In genomic region chr12:108312885-108313203, GRCh38 we compare ENCODE assay signal across 11 cellular contexts. TPM values are rescaled to one million over a fixed set of nuclear protein-coding genes. Genes with fewer than 3 reads are reported as not detected.
DNase-seq lines count a peak whose midpoint lies in the region; ATAC-seq and TF ChIP-seq lines count a peak whose summit lies in the region.
"Had no signal": no experiment of that assay in that cellular context is flagged by ENCODE, and none has a peak within 500 bp of the region (broad histone marks: within the 10 kb centered on the region; RNA-seq: fewer than 3 reads in every experiment).

No MANE protein-coding gene starts in this region.

- no TSS peak for BruUV-seq in OCI-LY7 (replicated peaks; lab: Mats Ljungman, UMichigan)

- no peak for TF ChIP-seq CTCF in mesothelial cell of epicardium (IDR thresholded peaks at IDR 0.05; ENCODE audit: unreplicated experiment)
- TF ChIP-seq CTCF in upper lobe of left lung (IDR thresholded peaks at IDR 0.05) = no peak
- TF ChIP-seq CTCF in OCI-LY7 (conservative IDR thresholded peaks at IDR 0.05; ENCODE audit: low read length) = no peak

- H3K27me3 Mint-ChIP-seq in activated CD4-positive, alpha-beta T cell treated with anti-CD3 and anti-CD28 coated beads, Interleukin-2, amount 10 ng/mL, durations not matched to agents 7 days and 5 days = peaks cover 2% of the 10 kb centered on the region
- H3K27me3 Mint-ChIP-seq in mesothelial cell of epicardium (ENCODE audit: low read depth) = peaks cover 1% of the 10 kb centered on the region
- H3K27me3 Mint-ChIP-seq: activated CD8-positive, alpha-beta memory T cell treated with anti-CD3 and anti-CD28 coated beads, Interleukin-2, amount 10 ng/mL, durations not matched to agents 7 days and 5 days had no signal

- H3K27me3 ChIP-seq in esophagus (ENCODE audit: control insufficient read depth in 1 of 2, insufficient read depth in 2 of 2, low read length in 2 of 2) = no peaks in the 10 kb centered on the region
- H3K27me3 ChIP-seq in upper lobe of left lung = no peaks in the 10 kb centered on the region
- H3K27me3 ChIP-seq: SJCRH30 had no signal

- H2AFZ ChIP-seq in OCI-LY7 (ENCODE audit: low read length) = no peak overlapping the region

- 5 to 8% methylated on average over 2 of the region's 2 CpGs for WGBS in esophagus, 2 donors
- 0 to 6% methylated on average over 1 to 2 of the region's 2 CpGs for WGBS in upper lobe of left lung, 2 donors

- H3K9me3 Mint-ChIP-seq in activated CD4-positive, alpha-beta T cell treated with anti-CD3 and anti-CD28 coated beads, Interleukin-2, amount 10 ng/mL, durations not matched to agents 7 days and 5 days = peaks cover 5% of the 10 kb centered on the region
- no peaks in the 10 kb centered on the region for H3K9me3 Mint-ChIP-seq in mesothelial cell of epicardium

- no peak overlapping the region for H3K4me3 Mint-ChIP-seq in activated CD4-positive, alpha-beta T cell treated with anti-CD3 and anti-CD28 coated beads, Interleukin-2, amount 10 ng/mL, durations not matched to agents 7 days and 5 days
- no peak overlapping the region for H3K4me3 Mint-ChIP-seq in mesothelial cell of epicardium
- H3K4me3 Mint-ChIP-seq: activated CD8-positive, alpha-beta memory T cell treated with anti-CD3 and anti-CD28 coated beads, Interleukin-2, amount 10 ng/mL, durations not matched to agents 7 days and 5 days had no signal

- CTCF ChIA-PET in activated CD4-positive, alpha-beta T cell treated with anti-CD3 and anti-CD28 coated beads, Interleukin-2, amount 10 ng/mL, durations not matched to agents 7 days and 5 days (lab: Charles Lee) = no interaction called here
- CTCF ChIA-PET in OCI-LY7 (lab: Charles Lee; ENCODE audit: unreplicated experiment) = no interaction called here

- no peak overlapping the region for H3K4me2 ChIP-seq in OCI-LY7 (ENCODE audit: low read length)
- H3K4me2 ChIP-seq: A549 had no signal

- intact Hi-C loops in OCI-LY7 (cut with micrococcal nuclease; ENCODE audit: unreplicated experiment) = no loop called here

- no peaks in the 10 kb centered on the region for H4K20me1 ChIP-seq in OCI-LY7 (ENCODE audit: insufficient read depth, low read length)

- no peaks in the 10 kb centered on the region for H3K79me2 ChIP-seq in OCI-LY7 (ENCODE audit: insufficient read depth, low read depth, low read length)

- TF ChIP-seq POLR2A in upper lobe of left lung (IDR thresholded peaks at IDR 0.05) = no peak

- H3K27ac ChIP-seq in esophagus (ENCODE audit: low read depth in 2 of 2, low read length in 1 of 2) = peak overlapping the region; percentile 47 to 52
- H3K27ac ChIP-seq in upper lobe of left lung = peak overlapping the region; percentile 76 to 91 (median 84)
- no peak overlapping the region for H3K27ac ChIP-seq in OCI-LY7 (ENCODE audit: low read depth, low read length, poor library complexity, severe bottlenecking)
- H3K27ac ChIP-seq: A549, SJCRH30 had no signal

- POLR2A ChIA-PET in activated CD4-positive, alpha-beta T cell treated with anti-CD3 and anti-CD28 coated beads, Interleukin-2, amount 10 ng/mL, durations not matched to agents 7 days and 5 days (lab: Charles Lee) = no interaction called here
- POLR2A ChIA-PET in OCI-LY7 (lab: Charles Lee) = no interaction called here

- H3K4me3 ChIP-seq in esophagus (ENCODE audit: low read depth in 1 of 2, low read length in 2 of 2) = no peak overlapping the region
- no peak overlapping the region for H3K4me3 ChIP-seq in upper lobe of left lung
- H3K4me3 ChIP-seq in OCI-LY7 (ENCODE audit: low read depth, low read length, poor library complexity, severe bottlenecking) = no peak overlapping the region
- H3K4me3 ChIP-seq: A549, SJCRH30 had no signal

- no peaks in the 10 kb centered on the region for H3K36me3 Mint-ChIP-seq in activated CD4-positive, alpha-beta T cell treated with anti-CD3 and anti-CD28 coated beads, Interleukin-2, amount 10 ng/mL, durations not matched to agents 7 days and 5 days (ENCODE audit: low read depth)
- H3K36me3 Mint-ChIP-seq in mesothelial cell of epicardium = no peaks in the 10 kb centered on the region
- H3K36me3 Mint-ChIP-seq: activated CD8-positive, alpha-beta memory T cell treated with anti-CD3 and anti-CD28 coated beads, Interleukin-2, amount 10 ng/mL, durations not matched to agents 7 days and 5 days had no signal

- TF ChIP-seq EP300 in upper lobe of left lung (IDR thresholded peaks at IDR 0.05) = peak in 2 of 4 donors; percentile 37 to 67

- H3K9me2 ChIP-seq in OCI-LY7 (ENCODE audit: insufficient read depth, low read length) = no peaks in the 10 kb centered on the region

- H3K36me3 ChIP-seq in esophagus (ENCODE audit: control insufficient read depth in 2 of 2, insufficient read depth in 2 of 2, low read length in 1 of 2) = no peaks in the 10 kb centered on the region
- H3K36me3 ChIP-seq in upper lobe of left lung = no peaks in the 10 kb centered on the region
- H3K36me3 ChIP-seq in OCI-LY7 (ENCODE audit: insufficient read depth, low read length) = no peaks in the 10 kb centered on the region
- H3K36me3 ChIP-seq: SJCRH30 had no signal

- no peak for DNase-seq in activated CD4-positive, alpha-beta T cell treated with anti-CD3 and anti-CD28 coated beads, Interleukin-2, amount 10 ng/mL, durations not matched to agents 7 days and 5 days
- DNase-seq in activated CD4-positive, alpha-beta T cell treated with anti-CD3 and anti-CD28 coated beads, Interleukin-2, amount 50 U/mL, for 4 hours = no peak
- DNase-seq in mesothelial cell of epicardium (ENCODE audit: low spot score in 2 of 2, unreplicated experiment in 2 of 2) = no peak
- peak in 1 of 2 donors; percentile 71 for DNase-seq in upper lobe of left lung
- no peak for DNase-seq in OCI-LY7 (ENCODE audit: low spot score)
- no peak for DNase-seq in KBM-7
- DNase-seq in cerebellar nuclear complex (lab: John Stamatoyannopoulos, UW) = no peak
- DNase-seq: activated CD8-positive, alpha-beta memory T cell treated with anti-CD3 and anti-CD28 coated beads, Interleukin-2, amount 10 ng/mL, durations not matched to agents 7 days and 5 days had no signal

- peak in 1 of 2 donors; percentile 56 for ATAC-seq in upper lobe of left lung (ENCODE audit: low FRiP score in 2 of 2)
- ATAC-seq: activated CD8-positive, alpha-beta memory T cell treated with anti-CD3 and anti-CD28 coated beads, Interleukin-2, amount 10 ng/mL, durations not matched to agents 7 days and 5 days had no signal

- H3K4me1 Mint-ChIP-seq in activated CD4-positive, alpha-beta T cell treated with anti-CD3 and anti-CD28 coated beads, Interleukin-2, amount 10 ng/mL, durations not matched to agents 7 days and 5 days = peaks cover 47% of the 10 kb centered on the region
- H3K4me1 Mint-ChIP-seq in mesothelial cell of epicardium = peaks cover 23% of the 10 kb centered on the region

- H3K4me1 ChIP-seq in esophagus (ENCODE audit: control insufficient read depth in 2 of 2, insufficient read depth in 2 of 2, low read length in 1 of 2) = peaks cover 0 to 10% of the 10 kb centered on the region in 2 donors
- H3K4me1 ChIP-seq in upper lobe of left lung = peaks cover 47 to 70% (median 61%) of the 10 kb centered on the region in 4 donors
- H3K4me1 ChIP-seq in OCI-LY7 (ENCODE audit: insufficient read depth, low read length, poor library complexity, severe bottlenecking) = peaks cover 4% of the 10 kb centered on the region
- H3K4me1 ChIP-seq: A549, SJCRH30 had no signal

- in situ Hi-C loops in KBM-7 (cut with MboI; ENCODE audit: low pct_unique_long_range_greater_than_20kb, low sequenced_read_pairs) = no loop called here

- H3K9me3 ChIP-seq in esophagus (ENCODE audit: control insufficient read depth in 2 of 2, insufficient read depth in 1 of 2, low read depth in 1 of 2, low read length in 1 of 2) (no peaks in the 10 kb centered on the region), upper lobe of left lung (no peaks in the 10 kb centered on the region), OCI-LY7 (ENCODE audit: low read length) (no peaks in the 10 kb centered on the region)
- H3K9me3 ChIP-seq: A549 had no signal

- H3K27ac Mint-ChIP-seq in activated CD4-positive, alpha-beta T cell treated with anti-CD3 and anti-CD28 coated beads, Interleukin-2, amount 10 ng/mL, durations not matched to agents 7 days and 5 days = peak overlapping the region; percentile 78
- H3K27ac Mint-ChIP-seq in mesothelial cell of epicardium = peak overlapping the region; percentile 71

RNA-seq across cellular contexts. Expression of gene CMKLR1, which starts 26.3 kb away (rescaled TPM):
- total RNA-seq in activated CD4-positive, alpha-beta T cell treated with anti-CD3 and anti-CD28 coated beads, Interleukin-2, amount 10 ng/mL, durations not matched to agents 7 days and 5 days = not detected
- polyA plus RNA-seq in esophagus = under 1 TPM; 0.24 to 0.45 TPM
- total RNA-seq in mesothelial cell of epicardium (0.87 to 1.7 TPM (median 1.4 TPM) in 3 replicates), upper lobe of left lung (10 to 100 TPM in 4 of 6 donors, 1 to 10 TPM in 2; 7.8 to 40.9 (median 19.9) TPM), OCI-LY7 (2022) (not detected in 2 replicates)
- not detected in 2 replicates for total RNA-seq in OCI-LY7 (2014; rRNA removed; shearing (Covaris generic))
- total RNA-seq: activated CD8-positive, alpha-beta memory T cell treated with anti-CD3 and anti-CD28 coated beads, Interleukin-2, amount 10 ng/mL, durations not matched to agents 7 days and 5 days had no signal
- polyA plus RNA-seq: A549 had no signal
